ENCODE assay signal across 21 cellular contexts in genomic region chr2:53856272-53856671, GRCh38. TPM values are rescaled to one million over a fixed set of nuclear protein-coding genes. Genes with fewer than 3 reads are reported as not detected.
"Had no signal": no experiment of that assay in that cellular context is flagged by ENCODE, and none has a peak within 500 bp of the region (broad histone marks: within the 10 kb centered on the region; RNA-seq: fewer than 3 reads in every experiment).

No MANE protein-coding gene starts in this region.

- H3K27me3 Mint-ChIP-seq: naive B cell; stimulated activated naive B cell treated with anti-CD40 and anti-IgM and Interleukin-4, amounts not matched to agents 10 μg/mL and 1 μg/mL and 100 μg/mL, for 72 hours; stimulated activated naive CD8-positive, alpha-beta T cell treated with anti-CD3 and anti-CD28 coated beads, Interleukin-15, amount 100 ng/mL, for 72 hours had no signal

- H3K9me3 ChIP-seq: colonic mucosa, neutrophil, sigmoid colon, thoracic aorta, transverse colon had no signal

- DNase-seq: colonic mucosa; dermis blood vessel endothelial cell; effector CD8-positive, alpha-beta T cell; foreskin melanocyte; left cardiac atrium; left ventricle myocardium superior; mesenchymal stem cell; naive B cell; sigmoid colon; stimulated activated CD4-positive, alpha-beta T cell treated with anti-CD3 and anti-CD28 coated beads, Interleukin-2, amount 100 ng/mL, for 24 hours; stimulated activated CD4-positive, alpha-beta T cell treated with anti-CD3 and anti-CD28 coated beads, Interleukin-4, amount 100 ng/mL, for 4 hours; stimulated activated naive B cell treated with anti-CD40 and anti-IgM and Interleukin-4, amounts not matched to agents 10 μg/mL and 1 μg/mL and 100 μg/mL, for 72 hours; stimulated activated naive CD8-positive, alpha-beta T cell treated with anti-CD3 and anti-CD28 coated beads, Interleukin-15, amount 100 ng/mL, for 72 hours; transverse colon had no signal

- H3K79me2 ChIP-seq: hepatocyte had no signal

- H3K27ac ChIP-seq: colonic mucosa, hepatocyte, neutrophil, sigmoid colon, skin epidermis, thoracic aorta, transverse colon had no signal

- H3K4me3 Mint-ChIP-seq: naive B cell; nephron; stimulated activated naive B cell treated with anti-CD40 and anti-IgM and Interleukin-4, amounts not matched to agents 10 μg/mL and 1 μg/mL and 100 μg/mL, for 72 hours; stimulated activated naive CD8-positive, alpha-beta T cell treated with anti-CD3 and anti-CD28 coated beads, Interleukin-15, amount 100 ng/mL, for 72 hours had no signal

- H3K4me2 ChIP-seq: hepatocyte had no signal

- FAIRE-seq: islet of Langerhans had no signal

- H3K4me3 ChIP-seq: colonic mucosa, hepatocyte, lung, sigmoid colon, skin epidermis, thoracic aorta, transverse colon had no signal

- H2AFZ ChIP-seq: hepatocyte had no signal

- H3K27ac Mint-ChIP-seq: stimulated activated naive B cell treated with anti-CD40 and anti-IgM and Interleukin-4, amounts not matched to agents 10 μg/mL and 1 μg/mL and 100 μg/mL, for 72 hours; stimulated activated naive CD8-positive, alpha-beta T cell treated with anti-CD3 and anti-CD28 coated beads, Interleukin-15, amount 100 ng/mL, for 72 hours had no signal

- H3K27me3 ChIP-seq: colonic mucosa, hepatocyte, neutrophil, sigmoid colon, transverse colon had no signal

- H3K4me1 ChIP-seq: colonic mucosa had no signal

- H3K9me3 Mint-ChIP-seq: naive B cell; nephron; stimulated activated naive B cell treated with anti-CD40 and anti-IgM and Interleukin-4, amounts not matched to agents 10 μg/mL and 1 μg/mL and 100 μg/mL, for 72 hours; stimulated activated naive CD8-positive, alpha-beta T cell treated with anti-CD3 and anti-CD28 coated beads, Interleukin-15, amount 100 ng/mL, for 72 hours had no signal

- H3K36me3 ChIP-seq: colonic mucosa, thoracic aorta had no signal

- H3K4me1 Mint-ChIP-seq: nephron; stimulated activated naive B cell treated with anti-CD40 and anti-IgM and Interleukin-4, amounts not matched to agents 10 μg/mL and 1 μg/mL and 100 μg/mL, for 72 hours; stimulated activated naive CD8-positive, alpha-beta T cell treated with anti-CD3 and anti-CD28 coated beads, Interleukin-15, amount 100 ng/mL, for 72 hours had no signal

- ATAC-seq: left cardiac atrium; left ventricle myocardium superior; stimulated activated naive B cell treated with anti-CD40 and anti-IgM and Interleukin-4, amounts not matched to agents 10 μg/mL and 1 μg/mL and 100 μg/mL, for 72 hours; stimulated activated naive CD8-positive, alpha-beta T cell treated with anti-CD3 and anti-CD28 coated beads, Interleukin-15, amount 100 ng/mL, for 72 hours had no signal

RNA-seq across cellular contexts. Expression of gene GPR75, which starts 3.5 kb away (rescaled TPM):
- polyA plus RNA-seq: hepatocyte had no signal
